ENCODE assay signal across 10 cellular contexts in genomic region chr10:110306452-110306768, GRCh38. TPM values are rescaled to one million over a fixed set of nuclear protein-coding genes. Genes with fewer than 3 reads are reported as not detected.
A peak's percentile ranks its signal among the peaks of the same experiment; 100 is the strongest.
DNase-seq lines count a peak whose midpoint lies in the region; ATAC-seq and TF ChIP-seq lines count a peak whose summit lies in the region.
"Had no signal": no experiment of that assay in that cellular context is flagged by ENCODE, and none has a peak within 500 bp of the region (broad histone marks: within the 10 kb centered on the region; RNA-seq: fewer than 3 reads in every experiment).

No MANE protein-coding gene starts in this region.

- no peak for DNase-seq in CD4-positive, alpha-beta memory T cell
- DNase-seq in HL-60 (ENCODE audit: low read depth in 1 of 2, low spot score in 1 of 2) (no peak), cerebellum (ENCODE audit: low spot score) (no peak), SW 1271 (lab: John Stamatoyannopoulos, UW) (no peak)
- no peak for DNase-seq in activated naive CD8-positive, alpha-beta T cell treated with anti-CD3 and anti-CD28 coated beads for 36 hours
- no peak for DNase-seq in naive thymus-derived CD8-positive, alpha-beta T cell

- ATAC-seq in naive thymus-derived CD8-positive, alpha-beta T cell, result no peak
- ATAC-seq in HG02840 (IDR thresholded peaks at IDR 0.05; ENCODE audit: low FRiP score, unreplicated experiment) (no peak), HG02885 (IDR thresholded peaks at IDR 0.05; ENCODE audit: poor library complexity, unreplicated experiment) (no peak)

- H3K27me3 ChIP-seq in CD4-positive, alpha-beta memory T cell (ENCODE audit: insufficient read depth, low read length), result no peaks in the 10 kb centered on the region
- H3K27me3 ChIP-seq in HL-60 (ENCODE audit: insufficient read depth, poor library complexity, severe bottlenecking), result no peaks in the 10 kb centered on the region
- H3K27me3 ChIP-seq: gastrocnemius medialis had no signal

- POLR2A ChIA-PET in CD4-positive, alpha-beta memory T cell (lab: Charles Lee; ENCODE audit: partially characterized antibody), result interaction anchor here (0.6 to 5.4 kb wide), 11 partner anchors 49 to 556 kb away, joined by 3 to 81 read pairs (median 14); partner anchors contain the start of genes DUSP5 and SMC3
- POLR2A ChIA-PET in naive thymus-derived CD8-positive, alpha-beta T cell (lab: Charles Lee), result interaction anchor here (0.7 to 2.8 kb wide), 5 partner anchors 197 to 443 kb away, joined by 3 to 12 read pairs (median 6); partner anchors contain the start of genes ADD3 and SMC3

- H3K4me3 ChIP-seq in CD4-positive, alpha-beta memory T cell (ENCODE audit: low read length in 2 of 2), result peak overlapping the region in 1 of 2 donors; percentile 36
- H3K4me3 ChIP-seq in HL-60 (replicated peaks; ENCODE audit: insufficient read depth, low read length), result no peak overlapping the region

- H3K27ac ChIP-seq in CD4-positive, alpha-beta memory T cell (ENCODE audit: low read depth, low read length), result no peak overlapping the region
- peak overlapping the region; percentile 16; the same call in 1 of the 2 replicates for H3K27ac ChIP-seq in HL-60 (replicated peaks)

- H3K9me3 ChIP-seq in CD4-positive, alpha-beta memory T cell (ENCODE audit: control insufficient read depth in 1 of 2, low read length in 2 of 2), result no peaks in the 10 kb centered on the region
- H3K9me3 ChIP-seq: gastrocnemius medialis had no signal

- peaks cover 36% of the 10 kb centered on the region for H3K4me1 ChIP-seq in CD4-positive, alpha-beta memory T cell (ENCODE audit: insufficient read depth, low read length)

- peaks cover 11 to 24% of the 10 kb centered on the region in 2 donors for H3K36me3 Mint-ChIP-seq in CD4-positive, alpha-beta memory T cell
- peaks cover 22% of the 10 kb centered on the region for H3K36me3 Mint-ChIP-seq in activated naive CD8-positive, alpha-beta T cell treated with anti-CD3 and anti-CD28 coated beads for 36 hours
- H3K36me3 Mint-ChIP-seq in naive thymus-derived CD8-positive, alpha-beta T cell, result peaks cover 0 to 22% (median 3%) of the 10 kb centered on the region in 3 donors

- H3K27me3 Mint-ChIP-seq in CD4-positive, alpha-beta memory T cell, result no peaks in the 10 kb centered on the region
- no peaks in the 10 kb centered on the region for H3K27me3 Mint-ChIP-seq in activated naive CD8-positive, alpha-beta T cell treated with anti-CD3 and anti-CD28 coated beads for 36 hours
- peaks cover 0 to 4% (median 0%) of the 10 kb centered on the region in 5 donors for H3K27me3 Mint-ChIP-seq in naive thymus-derived CD8-positive, alpha-beta T cell
- H3K27me3 Mint-ChIP-seq: memory B cell had no signal

- H3K4me3 Mint-ChIP-seq in CD4-positive, alpha-beta memory T cell, result peak overlapping the region in 6 of 8 donors; percentile 22 to 98 (median 98)
- H3K4me3 Mint-ChIP-seq in activated naive CD8-positive, alpha-beta T cell treated with anti-CD3 and anti-CD28 coated beads for 36 hours, result no peak overlapping the region
- H3K4me3 Mint-ChIP-seq in naive thymus-derived CD8-positive, alpha-beta T cell, result peak overlapping the region in 7 of 10 donors; percentile 25 to 98 (median 66)
- H3K4me3 Mint-ChIP-seq: memory B cell had no signal

- intact Hi-C loops in CD4-positive, alpha-beta memory T cell (cut with micrococcal nuclease), result loop anchor here (1.0 to 10.0 kb wide), 10 partner anchors 50 to 1831 kb away; partner anchors contain the start of genes ADD3, DUSP5 and SMC3

- H3K36me3 ChIP-seq in CD4-positive, alpha-beta memory T cell (ENCODE audit: insufficient read depth, low read length), result peaks cover 16% of the 10 kb centered on the region

- peaks cover 0 to 3% (median 0%) of the 10 kb centered on the region in 8 donors for H3K9me3 Mint-ChIP-seq in CD4-positive, alpha-beta memory T cell
- no peaks in the 10 kb centered on the region for H3K9me3 Mint-ChIP-seq in activated naive CD8-positive, alpha-beta T cell treated with anti-CD3 and anti-CD28 coated beads for 36 hours
- H3K9me3 Mint-ChIP-seq in naive thymus-derived CD8-positive, alpha-beta T cell, result no peaks in the 10 kb centered on the region
- H3K9me3 Mint-ChIP-seq: memory B cell had no signal

- H3K4me1 Mint-ChIP-seq in CD4-positive, alpha-beta memory T cell, result peaks cover 19 to 49% (median 34%) of the 10 kb centered on the region in 4 donors
- peaks cover 36% of the 10 kb centered on the region for H3K4me1 Mint-ChIP-seq in activated naive CD8-positive, alpha-beta T cell treated with anti-CD3 and anti-CD28 coated beads for 36 hours
- H3K4me1 Mint-ChIP-seq in naive thymus-derived CD8-positive, alpha-beta T cell, result peaks cover 15 to 46% (median 32%) of the 10 kb centered on the region in 4 donors

- TF ChIP-seq CTCF in HL-60 (IDR thresholded peaks at IDR 0.05; ENCODE audit: insufficient read depth, low read length), result no peak

- CTCF ChIA-PET in CD4-positive, alpha-beta memory T cell (lab: Charles Lee; ENCODE audit: partially characterized antibody), result interaction anchor here (0.6 to 6.1 kb wide), 24 partner anchors 10 to 1831 kb away, joined by 3 to 79 read pairs (median 4); partner anchors contain the start of gene MXI1

- peak overlapping the region; percentile 95 to 100 (median 99) for H3K27ac Mint-ChIP-seq in CD4-positive, alpha-beta memory T cell
- peak overlapping the region; percentile 80 for H3K27ac Mint-ChIP-seq in activated naive CD8-positive, alpha-beta T cell treated with anti-CD3 and anti-CD28 coated beads for 36 hours
- peak overlapping the region in 7 of 10 donors; percentile 54 to 100 (median 99) for H3K27ac Mint-ChIP-seq in naive thymus-derived CD8-positive, alpha-beta T cell
- H3K27ac Mint-ChIP-seq: memory B cell had no signal

RNA-seq across cellular contexts. Expression of gene SMNDC1, which starts 1.7 kb away (rescaled TPM):
- total RNA-seq in CD4-positive, alpha-beta memory T cell, result 10 to 100 TPM; 39.0 to 39.3 TPM
- polyA plus RNA-seq in CD4-positive, alpha-beta memory T cell, result 10 to 100 TPM; 11.3 to 22.6 TPM
- 10 to 100 TPM; 55.1 to 56.9 TPM for total RNA-seq in activated naive CD8-positive, alpha-beta T cell treated with anti-CD3 and anti-CD28 coated beads for 36 hours
- 10 to 100 TPM; 37.3 to 39.5 TPM for total RNA-seq in naive thymus-derived CD8-positive, alpha-beta T cell
- polyA plus RNA-seq in naive thymus-derived CD8-positive, alpha-beta T cell, result 10 to 100 TPM; 13.0 to 14.5 (median 13.0) TPM
- 14.0 TPM for total RNA-seq in cerebellum
